In genomic region chr10:2928219-2928840, GRCh38 we compare ENCODE assay signal across 8 cellular contexts.
DNase-seq lines count a peak whose midpoint lies in the region; ATAC-seq and TF ChIP-seq lines count a peak whose summit lies in the region.

No MANE protein-coding gene starts in this region.

- H3K9ac ChIP-seq in mesenchymal stem cell (ENCODE audit: low read length), result peak overlapping the region; percentile 8

- peak overlapping the region; percentile 73 for H2AFZ ChIP-seq in mesenchymal stem cell (ENCODE audit: low read depth, low read length)

- H3K79me1 ChIP-seq in mesenchymal stem cell (replicated peaks; ENCODE audit: low read length, poor library complexity, severe bottlenecking), result no peaks in the 10 kb centered on the region

- H3K14ac ChIP-seq in mesenchymal stem cell (ENCODE audit: low read length in 2 of 2), result no peak overlapping the region

- no peak overlapping the region for H2BK120ac ChIP-seq in mesenchymal stem cell (ENCODE audit: low read depth, low read length)

- H3K9me3 ChIP-seq in mesenchymal stem cell (ENCODE audit: control insufficient read depth, low read length), result no peaks in the 10 kb centered on the region

- H3K18ac ChIP-seq in mesenchymal stem cell (ENCODE audit: low read depth in 1 of 2, low read length in 2 of 2), result peak overlapping the region in 1 of 2 experiments; percentile 64

- no peaks in the 10 kb centered on the region for H3K9me3 Mint-ChIP-seq in effector memory CD8-positive, alpha-beta T cell

- no peak overlapping the region for H2BK5ac ChIP-seq in mesenchymal stem cell (ENCODE audit: low read depth, low read length, poor library complexity, severe bottlenecking)

- H3K4me1 ChIP-seq in mesenchymal stem cell (ENCODE audit: control insufficient read depth, insufficient read depth, low read depth, low read length), result peaks cover 16% of the 10 kb centered on the region

- H3K27me3 Mint-ChIP-seq in effector memory CD8-positive, alpha-beta T cell, result peaks cover 26 to 67% of the 10 kb centered on the region in 2 donors

- DNase-seq in NCI-H510A treated with DMSO at 0.1 percent for 48 hours (lab: John Stamatoyannopoulos, UW) (peak; percentile 63), mesenchymal stem cell (peak; percentile 64)
- peak; percentile 36 to 45 for DNase-seq in activated CD4-positive, alpha-beta T cell treated with anti-CD3 and anti-CD28 coated beads, Interleukin-2, amount 50 U/mL, for 4 hours
- DNase-seq in effector memory CD8-positive, alpha-beta T cell, result peak; percentile 12 to 34 (median 17)
- DNase-seq in stimulated activated CD8-positive, alpha-beta memory T cell treated with anti-CD3 and anti-CD28 coated beads, Interleukin-7, amount 100 ng/mL, for 48 hours (ENCODE audit: extremely low read depth in 1 of 2, low read depth in 1 of 2), result peak; percentile 24 to 36

- peaks cover 4 to 7% of the 10 kb centered on the region in 2 donors for H3K4me1 Mint-ChIP-seq in effector memory CD8-positive, alpha-beta T cell (ENCODE audit: low read depth in 2 of 2)

- H3K36me3 Mint-ChIP-seq in effector memory CD8-positive, alpha-beta T cell (ENCODE audit: insufficient read depth), result peaks cover 3% of the 10 kb centered on the region

- no peak overlapping the region for H3K4me3 ChIP-seq in mesenchymal stem cell (ENCODE audit: insufficient read depth in 1 of 2, low read depth in 1 of 2, low read length in 2 of 2)

- H2AK5ac ChIP-seq in mesenchymal stem cell (ENCODE audit: low read length, severe bottlenecking), result no peak overlapping the region

- WGBS in mesenchymal stem cell, result 19% methylated on average over 9 of the region's 9 CpGs

- no peak overlapping the region for H3K27ac Mint-ChIP-seq in effector memory CD8-positive, alpha-beta T cell

- no peaks in the 10 kb centered on the region for H3K36me3 ChIP-seq in mesenchymal stem cell (ENCODE audit: control insufficient read depth in 1 of 2, insufficient read depth in 2 of 2, low read depth in 1 of 2, low read length in 2 of 2)

- TF ChIP-seq CTCF in C4-2B (conservative IDR thresholded peaks at IDR 0.05), result peak; percentile 88

- no peak overlapping the region for H3K27ac ChIP-seq in C4-2B
- H3K27ac ChIP-seq in mesenchymal stem cell (ENCODE audit: low read length, poor library complexity, severe bottlenecking), result no peak overlapping the region

- peak overlapping the region; percentile 56 for H3K4me2 ChIP-seq in mesenchymal stem cell (ENCODE audit: low read length, poor library complexity, severe bottlenecking)

- ATAC-seq in GM19043 (IDR thresholded peaks at IDR 0.05; ENCODE audit: low read depth, unreplicated experiment), result peak; percentile 93
- ATAC-seq in HG03135 (IDR thresholded peaks at IDR 0.05; ENCODE audit: unreplicated experiment), result peak; percentile 88
- ATAC-seq in effector memory CD8-positive, alpha-beta T cell (replicated peaks), result peak; percentile 36

- H2BK12ac ChIP-seq in mesenchymal stem cell (ENCODE audit: low read length in 2 of 2), result peak overlapping the region in 1 of 2 experiments; percentile 49

- no peak overlapping the region for H4K91ac ChIP-seq in mesenchymal stem cell (ENCODE audit: low read length)

- H4K8ac ChIP-seq in mesenchymal stem cell (ENCODE audit: low read length), result no peak overlapping the region

- H3K23ac ChIP-seq in mesenchymal stem cell (ENCODE audit: low read length in 2 of 2), result no peak overlapping the region

- H3K4me3 Mint-ChIP-seq in effector memory CD8-positive, alpha-beta T cell, result no peak overlapping the region

- peaks cover 0 to 34% of the 10 kb centered on the region in 2 experiments for H3K27me3 ChIP-seq in mesenchymal stem cell (ENCODE audit: control insufficient read depth in 1 of 2, insufficient read depth in 1 of 2, low read length in 2 of 2)

- H3K4ac ChIP-seq in mesenchymal stem cell (ENCODE audit: low read depth in 1 of 2, low read length in 2 of 2), result no peak overlapping the region

- H2BK15ac ChIP-seq in mesenchymal stem cell (ENCODE audit: low read depth, poor library complexity, severe bottlenecking), result no peak overlapping the region

Comparison
In these comparisons a context has a peak if more than half of its experiments do, and no peak if none do; other contexts are left out.
1. ATAC-seq: peak in every context shown above with its lines; median percentile 93 in GM19043; 88 in HG03135; 36 in effector memory CD8-positive, alpha-beta T cell.